Comparison of ENCODE assay signal across 15 cellular contexts in the genomic region with DNA sequence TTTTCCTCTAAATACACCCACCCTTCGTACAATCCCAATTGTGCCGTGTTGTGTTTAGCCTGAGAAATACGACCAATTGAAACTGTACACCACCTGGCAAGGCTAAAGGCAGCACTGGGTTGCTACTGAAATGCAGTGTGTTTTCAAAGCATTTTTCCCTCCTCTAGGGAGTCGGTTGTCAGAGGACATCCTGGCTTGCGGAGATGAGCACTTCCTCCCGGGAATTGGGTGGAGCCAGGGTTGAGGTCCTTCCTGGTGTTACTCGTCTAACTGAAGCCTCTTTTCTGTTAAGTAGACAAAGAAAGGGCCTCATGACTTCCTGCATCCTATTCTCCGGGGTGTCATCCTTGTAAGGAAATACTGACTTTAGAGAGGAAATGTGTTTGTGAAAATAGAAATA.
DNase-seq lines count a peak whose midpoint lies in the region; ATAC-seq, FAIRE-seq and TF ChIP-seq lines count a peak whose summit lies in the region.
"Had no signal": no experiment of that assay in that cellular context is flagged by ENCODE, and none has a peak within 500 bp of the region (broad histone marks: within the 10 kb centered on the region; RNA-seq: fewer than 3 reads in every experiment).

No MANE protein-coding gene starts in this region.

- no peaks in the 10 kb centered on the region for H3K79me1 ChIP-seq in neuronal stem cell (ENCODE audit: low read depth, low read length)

- H3K27ac ChIP-seq in Panc1 (ENCODE audit: low read length) (peak overlapping the region; percentile 35; the same call in 1 of the 2 replicates), neuronal stem cell (replicated peaks; ENCODE audit: low read length) (no peak overlapping the region), substantia nigra (ENCODE audit: low read depth, low read length, poor library complexity, severe bottlenecking) (no peak overlapping the region)

- H3K4ac ChIP-seq in neuronal stem cell (ENCODE audit: low read length): no peak overlapping the region

- no peak for ATAC-seq in Panc1

- WGBS in neuronal stem cell (ENCODE audit: extremely low coverage in 2 of 2, insufficient read length in 2 of 2, insufficient replicate concordance in 1 of 2), 2 donors: no CpG with 5 or more reads among the region's 8 CpGs

- H2BK5ac ChIP-seq in neuronal stem cell (ENCODE audit: low read length): no peak overlapping the region

- H2BK15ac ChIP-seq in neuronal stem cell (ENCODE audit: low read length): no peak overlapping the region

- no peak overlapping the region for H3K14ac ChIP-seq in neuronal stem cell (ENCODE audit: low read length)

- H2BK12ac ChIP-seq in neuronal stem cell (ENCODE audit: low read length): no peak overlapping the region

- no peak overlapping the region for H4K91ac ChIP-seq in neuronal stem cell (ENCODE audit: low read depth, low read length, poor library complexity)

- no peak for TF ChIP-seq CTCF in Panc1 (IDR thresholded peaks at IDR 0.05)

- H3K4me3 ChIP-seq in Panc1 (ENCODE audit: low read depth in 2 of 2, low read length in 2 of 2) (no peak overlapping the region), neuronal stem cell (ENCODE audit: low read length in 2 of 2) (no peak overlapping the region)

- no peak overlapping the region for H2BK120ac ChIP-seq in neuronal stem cell (ENCODE audit: low read depth, low read length)

- H3K4me2 ChIP-seq in neuronal stem cell (ENCODE audit: insufficient read depth, low read length, poor library complexity, severe bottlenecking): no peak overlapping the region

- H3K9me3 ChIP-seq in Panc1 (ENCODE audit: control insufficient read depth, insufficient read depth, low read depth, low read length): no peaks in the 10 kb centered on the region
- H3K9me3 ChIP-seq in neuronal stem cell (replicated peaks in 1 of 2; ENCODE audit: control insufficient read depth in 2 of 2, insufficient read depth in 1 of 2, low read depth in 1 of 2, low read length in 2 of 2): peaks cover 0 to 3% of the 10 kb centered on the region in 2 donors

- H3K9ac ChIP-seq in neuronal stem cell (ENCODE audit: low read depth, low read length, poor library complexity): no peak overlapping the region

- H3K36me3 ChIP-seq in Panc1 (ENCODE audit: control insufficient read depth, insufficient read depth, low read length) (no peaks in the 10 kb centered on the region), neuronal stem cell (replicated peaks in 1 of 2; ENCODE audit: control insufficient read depth in 2 of 2, insufficient read depth in 2 of 2, low read length in 2 of 2) (no peaks in the 10 kb centered on the region)

- H3K23ac ChIP-seq in neuronal stem cell (ENCODE audit: low read depth, low read length, poor library complexity): no peak overlapping the region

- H3K4me1 ChIP-seq in Panc1 (ENCODE audit: control insufficient read depth, insufficient read depth, low read length) (peaks cover 4% of the 10 kb centered on the region; the same call in 1 of the 2 replicates), neuronal stem cell (ENCODE audit: control insufficient read depth in 2 of 2, insufficient read depth in 1 of 2, low read depth in 1 of 2, low read length in 2 of 2) (peaks cover 3 to 9% of the 10 kb centered on the region in 2 donors)

- CTCF ChIA-PET in Panc1 (lab: Charles Lee): no interaction called here

- no peak overlapping the region for H2AK5ac ChIP-seq in neuronal stem cell (ENCODE audit: low read depth, low read length)

- no TSS peak for BruUV-seq in Panc1 (replicated peaks; lab: Mats Ljungman, UMichigan)

- POLR2A ChIA-PET in Panc1 (lab: Charles Lee): no interaction called here

- no peak overlapping the region for H3K18ac ChIP-seq in neuronal stem cell (ENCODE audit: low read length)

- no peak for FAIRE-seq in RCC 7860 (lab: Jason Lieb, UNC)
- FAIRE-seq: endometrium had no signal

- in situ Hi-C loops in Panc1 (cut with HindIII; ENCODE audit: low pct_unique_long_range_greater_than_20kb, low sequenced_read_pairs): no loop called here

- H2AFZ ChIP-seq in neuronal stem cell (ENCODE audit: low read length): peak overlapping the region; percentile 87

- intact Hi-C loops in Panc1 (cut with micrococcal nuclease; ENCODE audit: unreplicated experiment): no loop called here

- DNase-seq in COLO829 (ENCODE audit: low spot score) (peak; percentile 18), Panc1 (ENCODE audit: low read depth, low spot score) (no peak), fibroblast of peridontal ligament (ENCODE audit: extremely low read depth) (peak; percentile 40), neuronal stem cell (ENCODE audit: low spot score) (no peak), substantia nigra (lab: John Stamatoyannopoulos, UW) (no peak), SW 1271 (lab: John Stamatoyannopoulos, UW) (no peak), RCC 7860 (ENCODE audit: low spot score) (no peak)
- DNase-seq in activated CD4-positive, alpha-beta T cell treated with anti-CD3 and anti-CD28 coated beads, Interleukin-2, amount 50 U/mL, for 4 hours: no peak
- DNase-seq: activated B cell treated with CpG ODN at 0.5 μM for 24 hours; activated T-cell treated with anti-CD3 and anti-CD28 coated beads, Interleukin-2, amount 50 U/mL, for 48 hours; CD4-positive, CD25-positive, alpha-beta regulatory T cell; NCI-H510A; stimulated activated CD4-positive, alpha-beta T cell treated with anti-CD3 and anti-CD28 coated beads, Interleukin-4, amount 100 ng/mL, for 24 hours; stimulated activated naive CD4-positive, alpha-beta T cell treated with Interleukin-2 at 50 U/mL for 16 hours had no signal

- H3K27me3 ChIP-seq in Panc1 (ENCODE audit: control insufficient read depth, insufficient read depth, low read length) (no peaks in the 10 kb centered on the region), neuronal stem cell (ENCODE audit: control insufficient read depth in 3 of 3, insufficient read depth in 3 of 3, low read depth in 1 of 3, low read length in 3 of 3) (no peaks in the 10 kb centered on the region)

- H4K8ac ChIP-seq in neuronal stem cell (ENCODE audit: low read depth, low read length): no peak overlapping the region

Comparison
In these comparisons a context has a peak if more than half of its experiments do, and no peak if none do; other contexts are left out.
1. DNase-seq: peak in COLO829 (single experiment) and fibroblast of peridontal ligament (single experiment); none in Panc1 (single experiment), neuronal stem cell (single experiment), substantia nigra (0 of 49), SW 1271 (0 of 2), activated CD4-positive, alpha-beta T cell treated with anti-CD3 and anti-CD28 coated beads, Interleukin-2, amount 50 U/mL, for 4 hours (0 of 2) and RCC 7860 (single experiment).